27 cellular contexts compared by ENCODE assay signal in the genomic region with DNA sequence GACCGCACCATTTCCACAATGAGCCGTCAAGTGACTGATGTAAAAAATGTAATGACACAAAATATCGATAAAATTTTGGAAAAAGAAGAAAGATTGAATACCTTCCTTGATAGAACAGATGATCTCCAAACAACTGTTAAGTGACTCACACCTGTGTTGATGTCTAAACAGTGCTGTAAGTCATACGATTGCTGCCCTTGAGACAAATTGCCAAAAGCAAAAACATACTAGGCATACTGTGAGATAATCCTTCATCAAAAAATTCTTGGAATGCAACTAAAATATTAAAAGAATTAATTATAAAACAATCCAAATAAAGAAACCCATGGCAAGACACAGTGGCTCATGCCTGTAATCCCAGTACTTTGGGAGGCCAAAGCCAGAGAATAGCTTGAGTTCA.
"Had no signal": no experiment of that assay in that cellular context is flagged by ENCODE, and none has a peak within 500 bp of the region (broad histone marks: within the 10 kb centered on the region; RNA-seq: fewer than 3 reads in every experiment).

No MANE protein-coding gene starts in this region.

- H3K4me3 Mint-ChIP-seq: immature natural killer cell; naive thymus-derived CD8-positive, alpha-beta T cell; nephron progenitor cell; stimulated activated memory B cell treated with anti-CD40 and anti-IgM and Interleukin-4, amounts not matched to agents 10 μg/mL and 1 μg/mL and 100 μg/mL, for 72 hours had no signal

- H3K4me3 ChIP-seq: dorsolateral prefrontal cortex, heart right ventricle, lower lobe of right lung, pancreas, right lobe of liver, smooth muscle cell, testis, tibial artery, upper lobe of right lung, uterus had no signal

- H3K27ac Mint-ChIP-seq: immature natural killer cell; naive thymus-derived CD8-positive, alpha-beta T cell; nephron progenitor cell; stimulated activated memory B cell treated with anti-CD40 and anti-IgM and Interleukin-4, amounts not matched to agents 10 μg/mL and 1 μg/mL and 100 μg/mL, for 72 hours had no signal

- H3K4me1 Mint-ChIP-seq: immature natural killer cell; naive thymus-derived CD8-positive, alpha-beta T cell; nephron progenitor cell; stimulated activated memory B cell treated with anti-CD40 and anti-IgM and Interleukin-4, amounts not matched to agents 10 μg/mL and 1 μg/mL and 100 μg/mL, for 72 hours had no signal

- DNase-seq: cerebellar nuclear complex; dorsolateral prefrontal cortex; effector CD4-positive, alpha-beta T cell; foreskin melanocyte; glutamatergic neuron; heart right ventricle; hippocampal formation; immature natural killer cell; left ventricle myocardium superior; lower lobe of right lung; naive thymus-derived CD8-positive, alpha-beta T cell; nephron progenitor cell; nucleus accumbens; pancreas; retina; right lobe of liver; stimulated activated CD4-positive, alpha-beta T cell treated with anti-CD3 and anti-CD28 coated beads, Interleukin-12 subunit alpha, Interleukin-12 subunit beta, amount 100 ng/mL, for 4 hours; stimulated activated CD4-positive, alpha-beta T cell treated with anti-CD3 and anti-CD28 coated beads, Interleukin-2, amount 100 ng/mL, for 24 hours; stimulated activated CD4-positive, alpha-beta T cell treated with anti-CD3 and anti-CD28 coated beads, Interleukin-4, amount 100 ng/mL, for 4 hours; stimulated activated naive CD8-positive, alpha-beta T cell treated with anti-CD3 and anti-CD28 coated beads, Interleukin-15, Interleukin-2, amounts not matched to agents 100 U/mL and 50 U/mL, for 24 hours; substantia nigra; testis; tibial artery; upper lobe of right lung; uterus had no signal
